ENCODE assay signal across 2 cellular contexts in the genomic region with DNA sequence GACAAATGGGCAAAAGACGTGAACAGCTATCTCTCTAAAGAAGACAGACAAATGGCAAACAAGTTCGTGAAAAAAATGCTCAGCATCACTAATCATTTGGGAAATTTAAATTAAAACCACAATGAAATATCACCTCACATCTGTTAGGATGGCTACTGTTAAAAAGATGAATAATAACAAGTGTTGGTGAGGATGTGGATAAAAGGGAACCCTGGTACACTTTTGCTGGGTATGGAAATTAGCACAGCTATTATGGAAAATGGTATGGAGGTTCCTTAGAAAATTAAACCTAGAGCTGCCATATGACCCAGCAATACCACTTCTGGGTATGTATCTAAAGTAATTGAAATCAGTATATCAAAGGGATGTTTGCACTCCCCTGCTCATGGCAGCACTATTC.
TF ChIP-seq lines count a peak whose summit lies in the region.

No MANE protein-coding gene starts in this region.

TF ChIP-seq in HCT116, 20 proteins besides CTCF, POLR2A, EP300 and RAD21:
- peak; percentile 58; the same call in 1 of the 2 replicates for TF ChIP-seq CBX3 (IDR thresholded peaks at IDR 0.05; ENCODE audit: low read depth)
- TF ChIP-seq SRF (IDR thresholded peaks at IDR 0.05; ENCODE audit: low read depth) = no peak
- TF ChIP-seq SIN3A (IDR thresholded peaks at IDR 0.05; ENCODE audit: low read depth) = no peak

TF ChIP-seq in H1, 55 proteins besides CTCF, POLR2A, EP300 and RAD21:
- TF ChIP-seq KDM1A (IDR thresholded peaks at IDR 0.05; ENCODE audit: borderline replicate concordance, low read length) (peak; percentile 43; the same call in 1 of the 2 replicates), HDAC2 (IDR thresholded peaks at IDR 0.05; ENCODE audit: borderline replicate concordance in 1 of 2, low read depth in 2 of 2, low read length in 2 of 2) (no peak)
